10 cellular contexts compared by ENCODE assay signal in genomic region chr7:55893940-55894339, GRCh38. TPM values are rescaled to one million over a fixed set of nuclear protein-coding genes. Genes with fewer than 3 reads are reported as not detected.
"Had no signal": no experiment of that assay in that cellular context is flagged by ENCODE, and none has a peak within 500 bp of the region (broad histone marks: within the 10 kb centered on the region; RNA-seq: fewer than 3 reads in every experiment).

No MANE protein-coding gene starts in this region.

- H3K4me3 ChIP-seq: HAP-1 had no signal

- H3K36me3 ChIP-seq: HAP-1 had no signal

- H3K27ac Mint-ChIP-seq: HFFc6, IgD-negative memory B cell had no signal

- H3K27ac ChIP-seq: HL-60 had no signal

- H3K27me3 Mint-ChIP-seq: IgD-negative memory B cell had no signal

- H3K4me1 ChIP-seq: HAP-1 had no signal

- H3K9me3 Mint-ChIP-seq: HFFc6 had no signal

- H3K36me3 Mint-ChIP-seq: IgD-negative memory B cell had no signal

- DNase-seq: GOT3, H7, HFFc6 had no signal

- ATAC-seq: HCT116, HepG2 had no signal

- H3K9me3 ChIP-seq: HAP-1 had no signal

- H3K4me3 Mint-ChIP-seq: HFFc6, IgD-negative memory B cell had no signal

RNA-seq across cellular contexts. Expression of gene SEPTIN14, which starts 31.4 kb away (rescaled TPM):
- total RNA-seq: H4, H7, HepG2, HFFc6, HT1080 had no signal
- polyA plus RNA-seq: HepG2, IgD-negative memory B cell had no signal
